ENCODE assay signal across 9 cellular contexts in genomic region chr14:89720076-89720687, GRCh38.
DNase-seq lines count a peak whose midpoint lies in the region; ATAC-seq and TF ChIP-seq lines count a peak whose summit lies in the region.
"Had no signal": no experiment of that assay in that cellular context is flagged by ENCODE, and none has a peak within 500 bp of the region (broad histone marks: within the 10 kb centered on the region; RNA-seq: fewer than 3 reads in every experiment).

No MANE protein-coding gene starts in this region.

- H3K4me1 ChIP-seq in DOHH2 (ENCODE audit: control insufficient read depth, low read length) (peaks cover 14% of the 10 kb centered on the region), mucosa of descending colon (ENCODE audit: low read depth) (peaks cover 9% of the 10 kb centered on the region)

- H3K27me3 ChIP-seq in DOHH2 (ENCODE audit: control insufficient read depth, low read length), result peaks cover 11% of the 10 kb centered on the region

- H3K4me1 Mint-ChIP-seq in activated naive CD8-positive, alpha-beta T cell (ENCODE audit: low read depth), result peaks cover 86% of the 10 kb centered on the region
- H3K4me1 Mint-ChIP-seq in osteocyte (ENCODE audit: unreplicated experiment), result peaks cover 13% of the 10 kb centered on the region

- peak overlapping the region; percentile 65 for H3K4me3 Mint-ChIP-seq in activated naive CD8-positive, alpha-beta T cell
- no peak overlapping the region for H3K4me3 Mint-ChIP-seq in osteocyte (ENCODE audit: unreplicated experiment)
- H3K4me3 Mint-ChIP-seq: endodermal cell had no signal

- peak overlapping the region; percentile 26 for H3K4me3 ChIP-seq in DOHH2 (ENCODE audit: low read length)
- no peak overlapping the region for H3K4me3 ChIP-seq in mucosa of descending colon

- no peaks in the 10 kb centered on the region for H3K36me3 ChIP-seq in DOHH2 (ENCODE audit: control insufficient read depth, low read length)
- H3K36me3 ChIP-seq in mucosa of descending colon (ENCODE audit: low read depth), result no peaks in the 10 kb centered on the region

- H3K9me2 ChIP-seq in DOHH2 (replicated peaks; ENCODE audit: control insufficient read depth, low read length), result no peaks in the 10 kb centered on the region

- TF ChIP-seq CTCF in DOHH2 (IDR thresholded peaks at IDR 0.05; ENCODE audit: low read depth, low read length, poor library complexity, severe bottlenecking), result no peak
- TF ChIP-seq CTCF in osteocyte (IDR thresholded peaks at IDR 0.05), result no peak
- TF ChIP-seq CTCF in mucosa of descending colon (IDR thresholded peaks at IDR 0.05), result no peak

- H3K9me3 ChIP-seq in DOHH2 (ENCODE audit: control insufficient read depth, insufficient read depth, low read length) (no peaks in the 10 kb centered on the region; the same call in 1 of the 2 replicates), mucosa of descending colon (no peaks in the 10 kb centered on the region)

- no peaks in the 10 kb centered on the region for H3K27me3 Mint-ChIP-seq in activated naive CD8-positive, alpha-beta T cell
- no peaks in the 10 kb centered on the region for H3K27me3 Mint-ChIP-seq in osteocyte (ENCODE audit: unreplicated experiment)

- intact Hi-C loops in mucosa of descending colon (cut with DNase I, micrococcal nuclease), result no loop called here

- peaks cover 3% of the 10 kb centered on the region for H3K9me3 Mint-ChIP-seq in activated naive CD8-positive, alpha-beta T cell (ENCODE audit: low read depth)
- no peaks in the 10 kb centered on the region for H3K9me3 Mint-ChIP-seq in osteocyte (ENCODE audit: unreplicated experiment)
- H3K9me3 Mint-ChIP-seq: endodermal cell had no signal

- H3K27ac ChIP-seq in DOHH2 (ENCODE audit: low read depth, low read length), result no peak overlapping the region

- peak; percentile 80 for DNase-seq in KG1 (lab: John Stamatoyannopoulos, UW)
- DNase-seq in osteocyte (ENCODE audit: extremely low spot score, unreplicated experiment), result peak; percentile 13
- DNase-seq in HPDE6-E6E7 (ENCODE audit: extremely low spot score), result no peak
- DNase-seq in occipital lobe (lab: John Stamatoyannopoulos, UW), result no peak
- no peak for DNase-seq in mucosa of descending colon
- DNase-seq: activated gamma-delta T cell had no signal

- no peaks in the 10 kb centered on the region for H4K20me1 ChIP-seq in DOHH2 (ENCODE audit: control insufficient read depth, insufficient read depth, low read depth, low read length)

- H3K79me2 ChIP-seq in DOHH2 (ENCODE audit: control insufficient read depth, low read length), result no peaks in the 10 kb centered on the region

- peak overlapping the region; percentile 99 for H3K27ac Mint-ChIP-seq in activated naive CD8-positive, alpha-beta T cell
- no peak overlapping the region for H3K27ac Mint-ChIP-seq in osteocyte (ENCODE audit: unreplicated experiment)
- H3K27ac Mint-ChIP-seq: endodermal cell had no signal

- H3K36me3 Mint-ChIP-seq in activated naive CD8-positive, alpha-beta T cell, result peaks cover 5% of the 10 kb centered on the region
- H3K36me3 Mint-ChIP-seq in osteocyte (ENCODE audit: unreplicated experiment), result no peaks in the 10 kb centered on the region

- H3K4me2 ChIP-seq in DOHH2 (ENCODE audit: low read length), result peak overlapping the region; percentile 48

- no peak for ATAC-seq in mucosa of descending colon

- no peaks in the 10 kb centered on the region for H3F3A ChIP-seq in DOHH2 (ENCODE audit: control insufficient read depth, insufficient read depth)

Comparison
In these comparisons a context has a peak if more than half of its experiments do, and no peak if none do; other contexts are left out.
1. DNase-seq: peak in KG1 (single experiment) and osteocyte (single experiment); none in HPDE6-E6E7 (single experiment), occipital lobe (single experiment) and mucosa of descending colon (0 of 3).